ENCODE assay signal across 14 cellular contexts in genomic region chr4:168138096-168138495, GRCh38. TPM values are rescaled to one million over a fixed set of nuclear protein-coding genes. Genes with fewer than 3 reads are reported as not detected.
DNase-seq lines count a peak whose midpoint lies in the region; ATAC-seq, FAIRE-seq and TF ChIP-seq lines count a peak whose summit lies in the region.
"Not testable (repeated sequence)": the region's sequence is repeated elsewhere in the genome, so short reads cannot be mapped to it uniquely, and the experiment has no call there.
"Had no signal": no experiment of that assay in that cellular context is flagged by ENCODE, and none has a peak within 500 bp of the region (broad histone marks: within the 10 kb centered on the region; RNA-seq: fewer than 3 reads in every experiment).

No MANE protein-coding gene starts in this region.

- not testable (repeated sequence) for H3K4me3 Mint-ChIP-seq in astrocyte (ENCODE audit: unreplicated experiment)

- not testable (repeated sequence) for H3K27me3 ChIP-seq in astrocyte (ENCODE audit: insufficient read depth, low read length); foreskin keratinocyte

- not testable (repeated sequence) for H3K27me3 Mint-ChIP-seq in astrocyte (ENCODE audit: low read depth, unreplicated experiment)

- not testable (repeated sequence) for H4K20me1 ChIP-seq in astrocyte (ENCODE audit: insufficient read depth, low read length)

- H3K36me3 ChIP-seq in astrocyte (ENCODE audit: insufficient read depth, low read length), result not testable (repeated sequence)

- not testable (repeated sequence) for H3K36me3 Mint-ChIP-seq in astrocyte (ENCODE audit: low read depth, unreplicated experiment)

- H2AFZ ChIP-seq in astrocyte (ENCODE audit: low read depth, low read length), result not testable (repeated sequence)

- peaks cover 17% of the 10 kb centered on the region for H3K4me1 Mint-ChIP-seq in astrocyte (ENCODE audit: low read depth, unreplicated experiment)

- peak overlapping the region; percentile 64 for H3K27ac Mint-ChIP-seq in astrocyte (ENCODE audit: unreplicated experiment)

- H3K9me3 ChIP-seq in astrocyte (ENCODE audit: insufficient read depth, low read depth, low read length), result not testable (repeated sequence)

- peak; percentile 88 for ATAC-seq in foreskin keratinocyte

- not testable (repeated sequence) for H3K4me3 ChIP-seq in astrocyte (ENCODE audit: insufficient read depth, low read depth, low read length); epithelial cell of esophagus (ENCODE audit: low read length)

- FAIRE-seq in astrocyte (lab: Jason Lieb, UNC), result peak; percentile 99

- not testable (repeated sequence) for TF ChIP-seq CTCF in astrocyte (IDR thresholded peaks at IDR 0.05; ENCODE audit: insufficient read depth, low read depth, low read length); epithelial cell of esophagus (IDR thresholded peaks at IDR 0.05; ENCODE audit: insufficient read depth, low read depth, low read length, missing control alignments); foreskin keratinocyte (conservative IDR thresholded peaks at IDR 0.05)

- H3K4me1 ChIP-seq in astrocyte (ENCODE audit: insufficient read depth, low read length) (peaks cover 21% of the 10 kb centered on the region), foreskin keratinocyte (peaks cover 21% of the 10 kb centered on the region)

- H3K27ac ChIP-seq in astrocyte (ENCODE audit: low read depth, low read length) (peak overlapping the region; percentile 94), foreskin keratinocyte (peak overlapping the region; percentile 19)

- H3K4me2 ChIP-seq in astrocyte (ENCODE audit: low read length), result peak overlapping the region; percentile 63

- peak overlapping the region; percentile 71 for H3K9ac ChIP-seq in astrocyte (ENCODE audit: low read length)

- H3K9me3 Mint-ChIP-seq in astrocyte (ENCODE audit: unreplicated experiment), result not testable (repeated sequence)

- not testable (repeated sequence) for H3K79me2 ChIP-seq in astrocyte (ENCODE audit: insufficient read depth, low read length)

- DNase-seq in EH (ENCODE audit: low read depth) (peak; percentile 93), HS-27A (ENCODE audit: low read depth) (peak; percentile 52), RKO (ENCODE audit: low spot score) (peak; percentile 34), astrocyte (ENCODE audit: low read depth) (peak; percentile 93), epithelial cell of esophagus (ENCODE audit: low read depth) (peak; percentile 61), foreskin keratinocyte (peak; percentile 57 to 82), renal cortical epithelial cell (ENCODE audit: low read depth) (peak; percentile 58)

RNA-seq across cellular contexts. Expression of gene ANXA10, which starts 45.8 kb away (rescaled TPM):
- total RNA-seq in astrocyte, result 0.46 TPM in 1 of 2 replicates, not detected in the other
- total RNA-seq in foreskin keratinocyte, result not detected in 2 replicates
- polyA plus RNA-seq in foreskin keratinocyte, result not detected in 2 replicates
- total RNA-seq in renal cortical epithelial cell, result not detected in 2 replicates
- total RNA-seq: activated T-cell treated with anti-CD3 and anti-CD28 coated beads, Interleukin-2, amount 50 U/mL, for 72 hours; endodermal cell; heart right ventricle; SK-MEL-5; suprapubic skin; T-helper 1 cell treated with Interleukin-12 subunit alpha and Interleukin-12 subunit beta and Interleukin-4 antibody, amounts not matched to agents 30 ng/mL and 1 ng/mL, for 36 hours; upper lobe of right lung had no signal
- polyA plus RNA-seq: heart right ventricle had no signal

Comparison
In these comparisons a context has a peak if more than half of its experiments do, and no peak if none do; other contexts are left out.
1. DNase-seq: peak in every context shown above with its lines; median percentile 93 in EH; 93 in astrocyte; 70 in foreskin keratinocyte; 61 in epithelial cell of esophagus; 58 in renal cortical epithelial cell; 52 in HS-27A; 34 in RKO.